ENCODE assay signal across 17 cellular contexts in the genomic region with DNA sequence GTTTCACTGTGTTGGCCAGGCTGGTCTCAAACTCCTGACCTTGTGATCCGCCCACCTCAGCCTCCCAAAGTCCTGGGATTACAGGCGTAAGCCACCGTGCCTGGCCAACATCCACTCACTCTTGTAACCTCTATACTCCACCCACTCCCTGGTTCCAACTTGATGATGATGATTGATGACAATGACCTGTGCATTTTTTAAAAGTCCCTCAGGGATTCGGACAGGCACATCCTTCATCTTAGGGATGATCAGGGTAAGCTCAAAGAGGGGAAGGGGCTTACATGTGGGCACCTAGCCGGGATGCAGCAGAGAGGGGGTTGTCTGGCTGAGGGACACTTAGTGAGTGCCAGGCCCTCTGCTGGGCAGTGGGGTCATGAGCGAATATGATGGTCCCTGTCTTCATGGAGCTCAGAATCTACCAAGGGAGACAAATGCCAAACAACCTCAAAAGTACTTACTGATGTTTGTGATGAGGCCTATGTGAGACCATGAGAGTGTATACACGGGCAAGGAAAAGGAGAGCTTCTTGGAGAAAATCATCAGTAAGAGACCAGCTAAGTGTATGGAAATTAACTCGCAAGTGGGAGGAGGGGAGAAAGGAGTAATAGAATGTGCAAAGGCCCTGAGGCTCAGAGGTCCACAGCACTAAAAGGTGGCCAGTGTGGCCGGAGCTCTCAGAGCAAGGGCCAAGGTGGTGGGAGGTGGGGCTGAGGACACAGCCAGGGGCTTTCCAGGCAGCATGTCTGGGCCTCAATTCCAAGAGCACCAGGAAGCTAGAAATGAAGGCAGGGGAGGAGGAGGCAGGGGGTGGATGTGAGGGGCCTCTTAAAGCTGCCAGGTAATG. TPM values are rescaled to one million over a fixed set of nuclear protein-coding genes. Genes with fewer than 3 reads are reported as not detected.
DNase-seq lines count a peak whose midpoint lies in the region; ATAC-seq, FAIRE-seq and TF ChIP-seq lines count a peak whose summit lies in the region.
"Had no signal": no experiment of that assay in that cellular context is flagged by ENCODE, and none has a peak within 500 bp of the region (broad histone marks: within the 10 kb centered on the region; RNA-seq: fewer than 3 reads in every experiment).

No MANE protein-coding gene starts in this region.

- H3K14ac ChIP-seq in H1 (ENCODE audit: insufficient read length) = no peak overlapping the region

- H3K27me3 ChIP-seq in DOHH2 (ENCODE audit: control insufficient read depth, low read length) (peaks cover 15% of the 10 kb centered on the region), H1 (replicated peaks in 1 of 4; ENCODE audit: control insufficient read depth in 3 of 4, extremely low read depth in 1 of 4, insufficient read depth in 3 of 4, low read length in 3 of 4) (peaks cover 10 to 41% (median 33%) of the 10 kb centered on the region in 4 experiments), sigmoid colon (peaks cover 6 to 91% (median 64%) of the 10 kb centered on the region in 3 donors), SJCRH30 (no peaks in the 10 kb centered on the region; the same call in 1 of the 2 replicates)

- ATAC-seq in HG02763 (IDR thresholded peaks at IDR 0.05; ENCODE audit: unreplicated experiment) = no peak
- ATAC-seq: activated T-helper 17 cell treated with anti-CD3 and anti-CD28 coated beads, Interleukin-2, amount 50 U/mL, for 72 hours; stimulated activated naive CD8-positive, alpha-beta T cell treated with anti-CD3 and anti-CD28 coated beads, Interleukin-15, Interleukin-2, amounts not matched to agents 100 U/mL and 50 U/mL, for 24 hours; T-cell had no signal

- no peak overlapping the region for H2AK5ac ChIP-seq in H1 (ENCODE audit: low read depth, low read length)

- no peak; a peak in 2 of 4 replicates for TF ChIP-seq RAD21 in H1 (IDR thresholded peaks at IDR 0.05 in 1 of 2, conservative IDR thresholded peaks at IDR 0.05 in 1 of 2; ENCODE audit: low read depth in 2 of 2, low read length in 2 of 2)

- no peaks in the 10 kb centered on the region for H3K9me2 ChIP-seq in DOHH2 (replicated peaks; ENCODE audit: control insufficient read depth, low read length)

- WGBS in H1 (ENCODE audit: extremely low coverage in 1 of 2, insufficient coverage in 1 of 2, insufficient read length in 1 of 2, insufficient replicate concordance in 2 of 2, low coverage in 1 of 2, low lambda C conversion rate in 2 of 2, missing lambda C conversion rate in 1 of 2), 2 experiments = 75% methylated on average over 9 of the region's 9 CpGs; no CpG with 5 or more reads in 1 of the 2 experiments
- 74 to 78% methylated on average over 9 of the region's 9 CpGs for WGBS in sigmoid colon, 2 donors

- POLR2A ChIA-PET in H1 (lab: Charles Lee; ENCODE audit: partially characterized antibody) = interaction anchor here (1.3 kb wide), 1 partner anchor 9 kb away, joined by 3 read pairs; no protein-coding TSS in a partner anchor

- peak; percentile 62 for DNase-seq in HuH-7 (ENCODE audit: low spot score)
- DNase-seq in H1 (ENCODE audit: low read depth in 1 of 2, low spot score in 2 of 2) = no peak
- peak; percentile 38 for DNase-seq in sigmoid colon
- no peak for DNase-seq in activated naive CD4-positive, alpha-beta T cell (lab: John Stamatoyannopoulos, UW)
- no peak for DNase-seq in SJCRH30
- DNase-seq: caudate nucleus; EL; hippocampal formation; NCI-H2171; NCI-H748 treated with DMSO at 0.1 percent for 48 hours; retina; stimulated activated naive CD8-positive, alpha-beta T cell treated with anti-CD3 and anti-CD28 coated beads, Interleukin-15, Interleukin-2, amounts not matched to agents 100 U/mL and 50 U/mL, for 24 hours; T-cell; transverse colon had no signal

- no peak overlapping the region for H2BK15ac ChIP-seq in H1 (ENCODE audit: low read length)

- H3K4me1 ChIP-seq in DOHH2 (ENCODE audit: control insufficient read depth, low read length) (no peaks in the 10 kb centered on the region), H1 (replicated peaks in 1 of 4; ENCODE audit: control insufficient read depth in 3 of 4, insufficient read depth in 4 of 4, low read length in 3 of 4) (peaks cover 0 to 4% (median 2%) of the 10 kb centered on the region in 4 experiments; a peak in 2 of 7 replicates), sigmoid colon (peaks cover 0 to 16% (median 13%) of the 10 kb centered on the region in 4 donors), SJCRH30 (no peaks in the 10 kb centered on the region; the same call in 1 of the 2 replicates)

- H4K5ac ChIP-seq in H1 (ENCODE audit: insufficient read length, low read depth, low read length) = no peak overlapping the region

- H3K79me1 ChIP-seq in H1 (ENCODE audit: low read depth, low read length) = no peaks in the 10 kb centered on the region

- H4K20me1 ChIP-seq in DOHH2 (ENCODE audit: control insufficient read depth, insufficient read depth, low read depth, low read length) = no peaks in the 10 kb centered on the region
- peaks cover 0 to 9% of the 10 kb centered on the region in 2 experiments for H4K20me1 ChIP-seq in H1 (replicated peaks in 1 of 2; ENCODE audit: control insufficient read depth in 1 of 2, insufficient read depth in 2 of 2, low read length in 2 of 2)

- intact Hi-C loops in sigmoid colon (cut with DNase I) = no loop called here

- no peak overlapping the region for H3K4ac ChIP-seq in H1 (replicated peaks; ENCODE audit: insufficient read length, low read depth, low read length)

- no peak overlapping the region for H3K9ac ChIP-seq in H1 (replicated peaks in 1 of 4; ENCODE audit: extremely low read depth in 1 of 4, low read depth in 3 of 4, low read length in 3 of 4)

- no peak overlapping the region for H4K8ac ChIP-seq in H1 (ENCODE audit: extremely low read depth, insufficient read depth, low read length)

- H4K91ac ChIP-seq in H1 (replicated peaks; ENCODE audit: insufficient read length, low read length) = no peak overlapping the region

- no peak for TF ChIP-seq POLR2A in H1 (IDR thresholded peaks at IDR 0.05; ENCODE audit: control extremely low read depth in 1 of 2, low read depth in 2 of 2, low read length in 2 of 2)
- no peak for TF ChIP-seq POLR2A in sigmoid colon (IDR thresholded peaks at IDR 0.05)

- FAIRE-seq in H1 (lab: Jason Lieb, UNC) = no peak

- TF ChIP-seq CTCF in DOHH2 (IDR thresholded peaks at IDR 0.05; ENCODE audit: low read depth, low read length, poor library complexity, severe bottlenecking) (peak; percentile 2), H1 (IDR thresholded peaks at IDR 0.05; ENCODE audit: control extremely low read depth in 1 of 3, insufficient read depth in 1 of 3, low read depth in 1 of 3, low read length in 3 of 3) (peak in 2 of 3 experiments; percentile 35 to 36; a peak in 2 of 4 replicates), sigmoid colon (IDR thresholded peaks at IDR 0.05) (no peak)

- H3K18ac ChIP-seq in H1 (ENCODE audit: extremely low read depth, low read length) = no peak overlapping the region

- peaks cover 5% of the 10 kb centered on the region; the same call in 1 of the 2 replicates for H3K23me2 ChIP-seq in H1 (ENCODE audit: low read depth, low read length)

- no peak overlapping the region for H2BK12ac ChIP-seq in H1 (ENCODE audit: low read depth, low read length)

- H3K36me3 ChIP-seq in DOHH2 (ENCODE audit: control insufficient read depth, low read length) = no peaks in the 10 kb centered on the region
- no peaks in the 10 kb centered on the region for H3K36me3 ChIP-seq in H1 (ENCODE audit: control insufficient read depth in 2 of 4, insufficient read depth in 4 of 4, low read length in 3 of 4)
- no peaks in the 10 kb centered on the region for H3K36me3 ChIP-seq in sigmoid colon
- H3K36me3 ChIP-seq in SJCRH30 = no peaks in the 10 kb centered on the region
- H3K36me3 ChIP-seq: transverse colon had no signal

- H3K4me3 ChIP-seq in DOHH2 (ENCODE audit: low read length) = no peak overlapping the region
- H3K4me3 ChIP-seq in H1 (ENCODE audit: extremely low read depth in 1 of 4, insufficient read depth in 2 of 4, low read depth in 3 of 4, low read length in 4 of 4) = no peak overlapping the region
- no peak overlapping the region for H3K4me3 ChIP-seq in sigmoid colon
- no peak overlapping the region for H3K4me3 ChIP-seq in SJCRH30
- H3K4me3 ChIP-seq: transverse colon had no signal

- H3F3A ChIP-seq in DOHH2 (ENCODE audit: control insufficient read depth, insufficient read depth) = no peaks in the 10 kb centered on the region

- H3K4me2 ChIP-seq in DOHH2 (ENCODE audit: low read length) (no peak overlapping the region), H1 (ENCODE audit: insufficient read depth in 1 of 2, low read depth in 2 of 2, low read length in 2 of 2) (no peak overlapping the region)

- H3K9me3 ChIP-seq in DOHH2 (ENCODE audit: control insufficient read depth, insufficient read depth, low read length) (no peaks in the 10 kb centered on the region), H1 (ENCODE audit: insufficient read depth in 2 of 2, low read depth in 1 of 2, low read length in 1 of 2) (no peaks in the 10 kb centered on the region), sigmoid colon (no peaks in the 10 kb centered on the region), SJCRH30 (replicated peaks) (no peaks in the 10 kb centered on the region)
- H3K9me3 ChIP-seq: transverse colon had no signal

- H2BK120ac ChIP-seq in H1 (replicated peaks; ENCODE audit: low read depth, low read length) = no peak overlapping the region

- H3K27ac ChIP-seq in DOHH2 (ENCODE audit: low read depth, low read length) = no peak overlapping the region
- no peak overlapping the region for H3K27ac ChIP-seq in H1 (ENCODE audit: low read depth, low read length)
- H3K27ac ChIP-seq in sigmoid colon = no peak overlapping the region
- no peak overlapping the region for H3K27ac ChIP-seq in SJCRH30
- H3K27ac ChIP-seq: transverse colon had no signal

- CTCF ChIA-PET in H1 (lab: Charles Lee; ENCODE audit: partially characterized antibody) = interaction anchor here (0.5 to 5.4 kb wide), 25 partner anchors 10 to 683 kb away, joined by 3 to 62 read pairs (median 4); partner anchors contain the start of genes CRB2 and LHX2

- no peak overlapping the region for H3K56ac ChIP-seq in H1 (replicated peaks; ENCODE audit: insufficient read length, low read depth, low read length)

- no peak overlapping the region for H2BK5ac ChIP-seq in H1 (ENCODE audit: low read depth, low read length)

- no peak overlapping the region for H2BK20ac ChIP-seq in H1 (ENCODE audit: low read length)

- H3K79me2 ChIP-seq in DOHH2 (ENCODE audit: control insufficient read depth, low read length) (no peaks in the 10 kb centered on the region), H1 (ENCODE audit: control insufficient read depth in 1 of 2, insufficient read depth in 2 of 2, low read length in 2 of 2) (no peaks in the 10 kb centered on the region)

- TF ChIP-seq EP300 in H1 (IDR thresholded peaks at IDR 0.05; ENCODE audit: borderline replicate concordance in 1 of 2, low read depth in 2 of 2, low read length in 2 of 2) = no peak
- TF ChIP-seq EP300 in sigmoid colon (IDR thresholded peaks at IDR 0.05) = no peak

- H2AFZ ChIP-seq in H1 (ENCODE audit: low read length) = no peak overlapping the region

- no peak overlapping the region for H3K23ac ChIP-seq in H1 (ENCODE audit: insufficient read length)

RNA-seq across cellular contexts. Expression of gene LHX2, which starts 27.4 kb away (rescaled TPM):
- 0.11 and 0.17 TPM in 2 replicates for total RNA-seq in H1 (2021; fragmentation: NEBNext Ultra II Directional; extraction: Animal tissue kit (Norgen Biotek cat#: 25700))
- polyA plus RNA-seq in H1 (2011; rRNA removed) (0.72 and 0.86 TPM in 2 replicates), sigmoid colon (not detected)
- polyA plus RNA-seq in H1 (2011; cell fraction: cytosol; rRNA removed) = 0.66 TPM
- 0.20 TPM for polyA plus RNA-seq in H1 (2011; cell fraction: nucleus; rRNA removed)
- 0.31 to 0.59 TPM (median 0.37 TPM) in 3 of 4 replicates, not detected in the other for polyA plus RNA-seq in H1 (2012, experiment 1 of 2)
- 0.66 TPM for polyA plus RNA-seq in H1 (2012, experiment 2 of 2)
- polyA plus RNA-seq in H1 (2013, experiment 1 of 2) = 0.34 TPM
- polyA plus RNA-seq in H1 (2013, experiment 2 of 2) = 0.20 TPM
- polyA minus RNA-seq in H1 (2011; rRNA and poly(A)+ RNA removed) = 0.49 TPM in 1 of 2 replicates, not detected in the other
- not detected for polyA minus RNA-seq in H1 (2011; cell fraction: cytosol; rRNA and poly(A)+ RNA removed)
- polyA minus RNA-seq in H1 (2011; cell fraction: nucleus; rRNA and poly(A)+ RNA removed) = 0.50 TPM
- 1 to 10 TPM in 1 of 4 donors, not detected in 3; 3.3 TPM for total RNA-seq in sigmoid colon
- total RNA-seq in SJCRH30 (2014; rRNA removed; shearing (Covaris generic)) = 0.48 and 1.6 TPM in 2 replicates
- total RNA-seq: activated T-helper 17 cell treated with anti-CD3 and anti-CD28 coated beads, Interleukin-2, amount 50 U/mL, for 72 hours; T-cell; transverse colon had no signal

Comparison
In these comparisons a context has a peak if more than half of its experiments do, and no peak if none do; other contexts are left out.
1. CTCF ChIP-seq: peak in DOHH2 (single experiment) and H1 (2 of 3); none in sigmoid colon (0 of 4).
2. DNase-seq: peak in HuH-7 (single experiment) and sigmoid colon (single experiment); none in H1 (0 of 2), activated naive CD4-positive, alpha-beta T cell (0 of 4) and SJCRH30 (0 of 2).